ENCODE assay signal across 13 cellular contexts in genomic region chr1:22832414-22832786, GRCh38.
DNase-seq lines count a peak whose midpoint lies in the region; ATAC-seq, FAIRE-seq and TF ChIP-seq lines count a peak whose summit lies in the region.
"Had no signal": no experiment of that assay in that cellular context is flagged by ENCODE, and none has a peak within 500 bp of the region (broad histone marks: within the 10 kb centered on the region; RNA-seq: fewer than 3 reads in every experiment).

No MANE protein-coding gene starts in this region.

- no peaks in the 10 kb centered on the region for H3K79me2 ChIP-seq in HCT116 (ENCODE audit: insufficient read depth, low read length)
- peaks cover 4% of the 10 kb centered on the region for H3K79me2 ChIP-seq in astrocyte (ENCODE audit: insufficient read depth, low read length)

- no peak for TF ChIP-seq EP300 in A549 (IDR thresholded peaks at IDR 0.05)

- H3K9ac ChIP-seq in HCT116 (ENCODE audit: low read length) (peak overlapping the region; percentile 67), astrocyte (ENCODE audit: low read length) (peak overlapping the region; percentile 53)

- CTCF ChIA-PET in A549 (lab: Yijun Ruan, JAX) = interaction anchor here (0.8 to 1.4 kb wide), 3 partner anchors 16 to 128 kb away, joined by 3 to 5 read pairs (median 3); no protein-coding TSS in a partner anchor
- CTCF ChIA-PET in HCT116 (lab: Charles Lee) = interaction anchor here (1.0 kb wide), 1 partner anchor 128 kb away, joined by 3 read pairs; no protein-coding TSS in a partner anchor

- POLR2A ChIA-PET in A549 (lab: Yijun Ruan, JAX) = no interaction called here
- POLR2A ChIA-PET in HCT116 (lab: Charles Lee) = no interaction called here

- H3K27ac ChIP-seq in A549 (peak overlapping the region; percentile 72 to 94), HCT116 (ENCODE audit: low read depth, low read length) (peak overlapping the region; percentile 93), astrocyte (ENCODE audit: low read depth, low read length) (peak overlapping the region; percentile 85), WERI-Rb-1 (no peak overlapping the region)
- H3K27ac ChIP-seq: upper lobe of left lung had no signal

- H3K27me3 Mint-ChIP-seq in astrocyte (ENCODE audit: low read depth, unreplicated experiment) = peaks cover 11% of the 10 kb centered on the region

- TF ChIP-seq CTCF in A549 (IDR thresholded peaks at IDR 0.05) = no peak
- no peak for TF ChIP-seq CTCF in HCT116 (IDR thresholded peaks at IDR 0.05 in 2 of 3, conservative IDR thresholded peaks at IDR 0.05 in 1 of 3; ENCODE audit: borderline replicate concordance in 1 of 3, insufficient read depth in 1 of 3, low read depth in 2 of 3, low read length in 2 of 3)
- no peak for TF ChIP-seq CTCF in astrocyte (IDR thresholded peaks at IDR 0.05; ENCODE audit: insufficient read depth, low read depth, low read length)
- no peak for TF ChIP-seq CTCF in WERI-Rb-1 (IDR thresholded peaks at IDR 0.05; ENCODE audit: low read depth, low read length)

- H3K27me3 ChIP-seq in HCT116 (ENCODE audit: insufficient read depth, low read length) (no peaks in the 10 kb centered on the region), astrocyte (ENCODE audit: insufficient read depth, low read length) (no peaks in the 10 kb centered on the region), WERI-Rb-1 (ENCODE audit: insufficient read depth, low read depth, severe bottlenecking) (no peaks in the 10 kb centered on the region)
- H3K27me3 ChIP-seq: upper lobe of left lung had no signal

- FAIRE-seq in A549 (lab: Jason Lieb, UNC) (no peak), astrocyte (lab: Jason Lieb, UNC) (peak; percentile 23)
- FAIRE-seq: GM19239 had no signal

- H3K9me3 ChIP-seq in A549 (no peaks in the 10 kb centered on the region), HCT116 (ENCODE audit: control insufficient read depth in 1 of 2, insufficient read depth in 1 of 2, low read depth in 1 of 2, low read length in 2 of 2) (no peaks in the 10 kb centered on the region), astrocyte (ENCODE audit: insufficient read depth, low read depth, low read length) (no peaks in the 10 kb centered on the region), WERI-Rb-1 (ENCODE audit: severe bottlenecking) (no peaks in the 10 kb centered on the region)
- H3K9me3 ChIP-seq: upper lobe of left lung had no signal

- ATAC-seq in A549 (peak in 1 of 2 experiments; percentile 21; a peak in 4 of 6 replicates), HCT116 (peak; percentile 73), GM21423 (IDR thresholded peaks at IDR 0.05; ENCODE audit: unreplicated experiment) (no peak)

- peaks cover 35% of the 10 kb centered on the region for H3K4me1 Mint-ChIP-seq in astrocyte (ENCODE audit: low read depth, unreplicated experiment)

- RAD21 ChIA-PET in HCT116 (lab: Charles Lee; ENCODE audit: low non-redundant PET in 1 of 2, low total read pairs in 2 of 2, uncharacterized antibody in 2 of 2, unreplicated experiment in 2 of 2) = no interaction called here

- DNase-seq in A549 (ENCODE audit: low read depth in 1 of 2, low spot score in 1 of 2) (peak in 1 of 2 experiments; percentile 13), HCT116 (ENCODE audit: low read depth, low spot score) (peak; percentile 80), astrocyte (ENCODE audit: low read depth) (peak; percentile 77), iris pigment epithelial cell (ENCODE audit: low read depth) (peak; percentile 71), iPS-NIHi11 (ENCODE audit: low spot score) (no peak), WERI-Rb-1 (no peak), HuH-7 (ENCODE audit: low spot score) (no peak)
- DNase-seq: NCI-H1105 treated with DMSO at 0.1 percent for 48 hours had no signal

- BruUV-seq in HCT116 (replicated peaks; lab: Mats Ljungman, UMichigan) = TSS peak; percentile 84

- H3K36me3 ChIP-seq in HCT116 (ENCODE audit: control insufficient read depth in 1 of 2, insufficient read depth in 2 of 2, low read length in 2 of 2) (no peaks in the 10 kb centered on the region), astrocyte (ENCODE audit: insufficient read depth, low read length) (no peaks in the 10 kb centered on the region), WERI-Rb-1 (no peaks in the 10 kb centered on the region)
- H3K36me3 ChIP-seq: upper lobe of left lung had no signal

- H2AFZ ChIP-seq in HCT116 (ENCODE audit: low read depth, low read length, poor library complexity, severe bottlenecking) = peak overlapping the region; percentile 47
- H2AFZ ChIP-seq in astrocyte (ENCODE audit: low read depth, low read length) = no peak overlapping the region

- no peak overlapping the region for H3K4me3 Mint-ChIP-seq in astrocyte (ENCODE audit: unreplicated experiment)
- H3K4me3 Mint-ChIP-seq: activated T-cell treated with anti-CD3 and anti-CD28 coated beads, Interleukin-2, amount 50 U/mL, for 72 hours; T-helper 1 cell treated with Interleukin-12 subunit alpha and Interleukin-12 subunit beta and Interleukin-4 antibody, amounts not matched to agents 30 μg/mL and 1 μg/mL, for 36 hours had no signal

- no peaks in the 10 kb centered on the region for H3K9me2 ChIP-seq in HCT116 (ENCODE audit: insufficient read depth)

- H4K20me1 ChIP-seq in HCT116 (ENCODE audit: insufficient read depth) (no peaks in the 10 kb centered on the region), astrocyte (ENCODE audit: insufficient read depth, low read length) (peaks cover 19% of the 10 kb centered on the region)

- TF ChIP-seq RAD21 in A549 (conservative IDR thresholded peaks at IDR 0.05 in 1 of 2, IDR thresholded peaks at IDR 0.05 in 1 of 2) (no peak), HCT116 (IDR thresholded peaks at IDR 0.05; ENCODE audit: low read depth) (no peak)

- H3K4me3 ChIP-seq in A549 (no peak overlapping the region), HCT116 (replicated peaks in 1 of 2; ENCODE audit: low read depth in 1 of 2, low read length in 2 of 2) (peak overlapping the region in 1 of 2 experiments; percentile 45; a peak in 3 of 4 replicates), astrocyte (ENCODE audit: insufficient read depth, low read depth, low read length) (no peak overlapping the region), WERI-Rb-1 (ENCODE audit: low read depth, low read length) (no peak overlapping the region)
- H3K4me3 ChIP-seq: upper lobe of left lung had no signal

- no peak for TF ChIP-seq POLR2A in A549 (IDR thresholded peaks at IDR 0.05; ENCODE audit: low read length)
- TF ChIP-seq POLR2A in HCT116 (IDR thresholded peaks at IDR 0.05; ENCODE audit: borderline replicate concordance, extremely low read depth, insufficient read depth, insufficient read length) = no peak

- H3K36me3 Mint-ChIP-seq in astrocyte (ENCODE audit: low read depth, unreplicated experiment) = no peaks in the 10 kb centered on the region

- peak overlapping the region; percentile 89 for H3K27ac Mint-ChIP-seq in astrocyte (ENCODE audit: unreplicated experiment)
- H3K27ac Mint-ChIP-seq: activated T-cell treated with anti-CD3 and anti-CD28 coated beads, Interleukin-2, amount 50 U/mL, for 72 hours; T-helper 1 cell treated with Interleukin-12 subunit alpha and Interleukin-12 subunit beta and Interleukin-4 antibody, amounts not matched to agents 30 μg/mL and 1 μg/mL, for 36 hours had no signal

- H3K4me2 ChIP-seq in A549 (peak overlapping the region; percentile 69), HCT116 (ENCODE audit: low read length) (peak overlapping the region; percentile 76), astrocyte (ENCODE audit: low read length) (peak overlapping the region; percentile 73)

- intact Hi-C loops in HCT116 (cut with micrococcal nuclease) = no loop called here

- H3K4me1 ChIP-seq in A549 = peaks cover 55% of the 10 kb centered on the region
- H3K4me1 ChIP-seq in HCT116 (ENCODE audit: control insufficient read depth in 1 of 2, insufficient read depth in 2 of 2, low read length in 2 of 2) = peaks cover 55 to 73% of the 10 kb centered on the region in 2 experiments
- peaks cover 63% of the 10 kb centered on the region for H3K4me1 ChIP-seq in astrocyte (ENCODE audit: insufficient read depth, low read length)
- H3K4me1 ChIP-seq: upper lobe of left lung had no signal

- WGBS in A549 (ENCODE audit: missing lambda C conversion rate) = 48% methylated on average over 3 of the region's 3 CpGs

- H3K9me3 Mint-ChIP-seq in astrocyte (ENCODE audit: unreplicated experiment) = peaks cover 2% of the 10 kb centered on the region
- H3K9me3 Mint-ChIP-seq: activated T-cell treated with anti-CD3 and anti-CD28 coated beads, Interleukin-2, amount 50 U/mL, for 72 hours; T-helper 1 cell treated with Interleukin-12 subunit alpha and Interleukin-12 subunit beta and Interleukin-4 antibody, amounts not matched to agents 30 μg/mL and 1 μg/mL, for 36 hours had no signal

TF ChIP-seq in A549, 52 proteins besides CTCF, POLR2A, EP300 and RAD21:
- TF ChIP-seq HOXA7 (CRISPR knock-in tag; IDR thresholded peaks at IDR 0.05) (no peak), ZFP36 (IDR thresholded peaks at IDR 0.05; ENCODE audit: borderline replicate concordance, partially characterized antibody) (peak; percentile 84)

TF ChIP-seq in HCT116, 20 proteins besides CTCF, POLR2A, EP300 and RAD21:
- TF ChIP-seq EZH2phosphoT487 (IDR thresholded peaks at IDR 0.05; ENCODE audit: borderline replicate concordance) = no peak
- peak; percentile 0; the same call in 1 of the 2 replicates for TF ChIP-seq MAX (IDR thresholded peaks at IDR 0.05)
TF ChIP-seq in HCT116: peak in this region for 1.

Comparison
In these comparisons a context has a peak if more than half of its experiments do, and no peak if none do; other contexts are left out.
1. DNase-seq: peak in HCT116 (single experiment), astrocyte (single experiment) and iris pigment epithelial cell (single experiment); none in iPS-NIHi11 (single experiment), WERI-Rb-1 (single experiment) and HuH-7 (single experiment).
2. Of the 6 proteins assayed by ChIP-seq in both A549 and HCT116: peak only in A549: none; only in HCT116: MAX; in both: none; in neither: 5.
3. Peak in every context shown above with its lines, with median percentiles within 50 percentile points of each other: H3K4me2 ChIP-seq.